Comparison of ENCODE assay signal across 10 cellular contexts in the genomic region with DNA sequence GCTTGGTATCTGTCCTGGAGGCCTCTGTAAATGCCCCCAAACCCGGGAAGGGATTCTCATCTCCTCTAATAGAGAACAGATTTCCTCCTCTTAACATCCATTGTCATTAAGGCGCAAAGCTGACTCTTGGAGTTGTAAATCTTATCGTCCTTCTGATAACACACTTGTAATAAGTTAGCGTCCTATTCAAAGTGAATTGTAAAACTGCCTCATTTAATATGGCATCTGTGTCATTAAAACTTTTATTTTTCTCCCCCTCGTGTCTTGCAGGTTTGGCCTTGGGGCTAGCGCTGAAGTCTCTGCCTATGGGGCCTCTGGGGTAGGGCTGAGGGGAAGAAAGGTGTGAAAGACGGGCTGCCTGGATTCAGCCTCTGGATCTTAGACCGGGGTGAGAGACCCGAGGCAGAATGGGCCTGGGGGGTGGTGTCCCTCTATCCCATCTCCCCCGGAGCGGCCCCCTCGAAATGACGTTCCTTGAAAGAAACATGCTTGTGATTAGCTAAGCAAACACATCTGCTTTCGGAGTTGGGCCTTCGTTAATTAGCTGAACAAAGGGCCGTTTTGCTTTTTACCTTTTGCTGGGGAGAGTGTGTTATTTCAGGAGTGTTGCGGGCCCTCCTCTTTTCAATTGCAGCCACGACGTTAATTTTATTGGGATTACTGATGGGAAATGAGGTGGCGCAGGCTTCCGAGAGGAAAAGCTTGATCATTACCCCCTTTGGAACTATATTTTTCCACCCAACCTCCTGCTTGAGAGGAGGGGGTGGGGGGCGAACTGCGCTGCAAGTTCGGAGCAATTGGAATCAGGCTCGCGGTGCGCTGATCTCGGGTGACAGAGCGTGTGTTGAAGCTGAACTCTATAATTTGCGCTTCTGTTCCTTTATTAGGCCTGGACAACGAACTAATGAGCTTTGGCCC. TPM values are rescaled to one million over a fixed set of nuclear protein-coding genes. Genes with fewer than 3 reads are reported as not detected.
DNase-seq lines count a peak whose midpoint lies in the region; ATAC-seq and TF ChIP-seq lines count a peak whose summit lies in the region.
"Had no signal": no experiment of that assay in that cellular context is flagged by ENCODE, and none has a peak within 500 bp of the region (broad histone marks: within the 10 kb centered on the region; RNA-seq: fewer than 3 reads in every experiment).

No MANE protein-coding gene starts in this region.

- TF ChIP-seq CTCF in VCaP (conservative IDR thresholded peaks at IDR 0.05) (no peak), endothelial cell (IDR thresholded peaks at IDR 0.05; ENCODE audit: unreplicated experiment) (no peak), thyroid gland (IDR thresholded peaks at IDR 0.05) (no peak)

- 67 to 76% methylated on average over 31 of the region's 31 CpGs for WGBS in thyroid gland, 2 donors

- no peaks in the 10 kb centered on the region for H3K27me3 ChIP-seq in muscle layer of colon (ENCODE audit: control insufficient read depth in 1 of 2, insufficient read depth in 2 of 2, low read length in 2 of 2)
- H3K27me3 ChIP-seq in thyroid gland: no peaks in the 10 kb centered on the region

- peak overlapping the region in 1 of 2 donors; percentile 60 for H3K4me3 ChIP-seq in muscle layer of colon (ENCODE audit: low read depth in 1 of 2, low read length in 2 of 2)
- H3K4me3 ChIP-seq in thyroid gland (replicated peaks in 1 of 3): peak overlapping the region in 1 of 3 donors; percentile 79

- H3K36me3 ChIP-seq in muscle layer of colon (ENCODE audit: insufficient read depth, low read length) (no peaks in the 10 kb centered on the region), thyroid gland (no peaks in the 10 kb centered on the region)

- H3K27ac Mint-ChIP-seq in endothelial cell (ENCODE audit: unreplicated experiment): no peak overlapping the region
- H3K27ac Mint-ChIP-seq: stimulated activated memory B cell treated with anti-CD40 and anti-IgM and Interleukin-4, amounts not matched to agents 10 μg/mL and 1 μg/mL and 100 μg/mL, for 72 hours had no signal

- H3K27ac ChIP-seq in VCaP (peak overlapping the region; percentile 100), muscle layer of colon (ENCODE audit: low read depth, low read length) (peak overlapping the region; percentile 66), thyroid gland (peak overlapping the region; percentile 73 to 97 (median 95))

- H3K27me3 Mint-ChIP-seq in endothelial cell (ENCODE audit: unreplicated experiment): peaks cover 42% of the 10 kb centered on the region

- H3K9ac ChIP-seq in muscle layer of colon (ENCODE audit: low read length): peak overlapping the region; percentile 24

- H3K36me3 Mint-ChIP-seq in endothelial cell (ENCODE audit: low read depth, unreplicated experiment): peaks cover 4% of the 10 kb centered on the region
- H3K36me3 Mint-ChIP-seq: stimulated activated memory B cell treated with anti-CD40 and anti-IgM and Interleukin-4, amounts not matched to agents 10 μg/mL and 1 μg/mL and 100 μg/mL, for 72 hours had no signal

- no peak for TF ChIP-seq POLR2A in thyroid gland (IDR thresholded peaks at IDR 0.05)

- no peaks in the 10 kb centered on the region for H3K9me3 Mint-ChIP-seq in endothelial cell (ENCODE audit: unreplicated experiment)
- H3K9me3 Mint-ChIP-seq: stimulated activated memory B cell treated with anti-CD40 and anti-IgM and Interleukin-4, amounts not matched to agents 10 μg/mL and 1 μg/mL and 100 μg/mL, for 72 hours had no signal

- intact Hi-C loops in thyroid gland (cut with DNase I): no loop called here

- H3K4me3 Mint-ChIP-seq in endothelial cell (ENCODE audit: unreplicated experiment): peak overlapping the region; percentile 85
- H3K4me3 Mint-ChIP-seq: stimulated activated memory B cell treated with anti-CD40 and anti-IgM and Interleukin-4, amounts not matched to agents 10 μg/mL and 1 μg/mL and 100 μg/mL, for 72 hours had no signal

- peaks cover 67% of the 10 kb centered on the region for H3K4me1 Mint-ChIP-seq in endothelial cell (ENCODE audit: unreplicated experiment)

- DNase-seq in endothelial cell (ENCODE audit: low spot score): peak; percentile 2
- no peak for DNase-seq in thyroid gland
- no peak for DNase-seq in NK-92 (lab: John Stamatoyannopoulos, UW; ENCODE audit: unreplicated experiment)
- no peak for DNase-seq in COR-L47 (lab: John Stamatoyannopoulos, UW)
- DNase-seq: activated CD4-positive, alpha-beta T cell treated with anti-CD3 and anti-CD28 coated beads for 1 hour; hippocampal formation had no signal

- H3K4me1 ChIP-seq in muscle layer of colon (ENCODE audit: insufficient read depth, low read length): peaks cover 49% of the 10 kb centered on the region
- H3K4me1 ChIP-seq in thyroid gland: peaks cover 4 to 5% of the 10 kb centered on the region in 2 donors

- no peak for ATAC-seq in GM19328 (IDR thresholded peaks at IDR 0.05; ENCODE audit: unreplicated experiment)
- ATAC-seq: stimulated activated memory B cell treated with anti-CD40 and anti-IgM and Interleukin-4, amounts not matched to agents 10 μg/mL and 1 μg/mL and 100 μg/mL, for 72 hours had no signal

- H3K9me3 ChIP-seq in muscle layer of colon (ENCODE audit: low read length) (no peaks in the 10 kb centered on the region), thyroid gland (no peaks in the 10 kb centered on the region)

RNA-seq across cellular contexts. Expression of a gene that starts 12.4 kb away (rescaled TPM):
- total RNA-seq in endothelial cell (ENCODE audit: unreplicated experiment): 15.9 TPM
- total RNA-seq in thyroid gland: 10 to 100 TPM; 18.3 to 30.2 (median 20.4) TPM
